In the genomic region with DNA sequence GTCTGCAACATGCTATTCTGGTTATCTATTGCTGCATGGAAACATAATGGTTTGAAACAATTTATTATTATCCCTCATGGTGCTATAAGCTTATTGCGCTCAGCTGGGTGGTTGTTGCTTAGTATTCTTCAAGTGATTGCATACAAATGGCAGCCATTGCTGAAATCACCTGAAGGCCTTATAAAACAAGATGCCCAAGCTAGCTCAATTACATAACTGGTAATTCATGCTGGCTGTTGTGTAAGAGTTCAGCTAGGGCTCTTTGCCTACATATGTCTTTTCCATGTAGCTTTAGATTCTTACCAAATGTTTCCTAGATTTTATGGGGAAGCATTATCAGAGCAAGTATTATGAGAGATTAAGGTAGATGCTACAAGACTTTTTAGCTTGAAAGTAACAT, we compare ENCODE assay signal across 1 cellular context.
TF ChIP-seq lines count a peak whose summit lies in the region.

No MANE protein-coding gene starts in this region.

TF ChIP-seq in GM23338, 12 proteins besides CTCF, POLR2A, EP300 and RAD21:
- no peak for TF ChIP-seq ZNF462 (CRISPR knock-in tag; IDR thresholded peaks at IDR 0.05)
- TF ChIP-seq JUNB (IDR thresholded peaks at IDR 0.05; ENCODE audit: unreplicated experiment) = no peak
- TF ChIP-seq, protein P1, sequence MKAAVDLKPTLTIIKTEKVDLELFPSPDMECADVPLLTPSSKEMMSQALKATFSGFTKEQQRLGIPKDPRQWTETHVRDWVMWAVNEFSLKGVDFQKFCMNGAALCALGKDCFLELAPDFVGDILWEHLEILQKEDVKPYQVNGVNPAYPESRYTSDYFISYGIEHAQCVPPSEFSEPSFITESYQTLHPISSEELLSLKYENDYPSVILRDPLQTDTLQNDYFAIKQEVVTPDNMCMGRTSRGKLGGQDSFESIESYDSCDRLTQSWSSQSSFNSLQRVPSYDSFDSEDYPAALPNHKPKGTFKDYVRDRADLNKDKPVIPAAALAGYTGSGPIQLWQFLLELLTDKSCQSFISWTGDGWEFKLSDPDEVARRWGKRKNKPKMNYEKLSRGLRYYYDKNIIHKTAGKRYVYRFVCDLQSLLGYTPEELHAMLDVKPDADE (IDR thresholded peaks at IDR 0.05) = no peak
- no peak for TF ChIP-seq EZH2phosphoT487 (IDR thresholded peaks at IDR 0.05; ENCODE audit: unreplicated experiment)
- no peak for TF ChIP-seq EZH2 (IDR thresholded peaks at IDR 0.05; ENCODE audit: low read depth, unreplicated experiment)
- TF ChIP-seq ZNF114 (CRISPR knock-in tag; IDR thresholded peaks at IDR 0.05) = no peak
- no peak for TF ChIP-seq STAT1 (IDR thresholded peaks at IDR 0.05; ENCODE audit: unreplicated experiment)
- TF ChIP-seq NANOG (IDR thresholded peaks at IDR 0.05; ENCODE audit: borderline replicate concordance) = no peak
- TF ChIP-seq ZNF331 (CRISPR knock-in tag; IDR thresholded peaks at IDR 0.05; ENCODE audit: low read depth) = no peak
- TF ChIP-seq CREB1 (CRISPR knock-in tag; IDR thresholded peaks at IDR 0.05; ENCODE audit: low read depth) = no peak
- TF ChIP-seq, protein P2, sequence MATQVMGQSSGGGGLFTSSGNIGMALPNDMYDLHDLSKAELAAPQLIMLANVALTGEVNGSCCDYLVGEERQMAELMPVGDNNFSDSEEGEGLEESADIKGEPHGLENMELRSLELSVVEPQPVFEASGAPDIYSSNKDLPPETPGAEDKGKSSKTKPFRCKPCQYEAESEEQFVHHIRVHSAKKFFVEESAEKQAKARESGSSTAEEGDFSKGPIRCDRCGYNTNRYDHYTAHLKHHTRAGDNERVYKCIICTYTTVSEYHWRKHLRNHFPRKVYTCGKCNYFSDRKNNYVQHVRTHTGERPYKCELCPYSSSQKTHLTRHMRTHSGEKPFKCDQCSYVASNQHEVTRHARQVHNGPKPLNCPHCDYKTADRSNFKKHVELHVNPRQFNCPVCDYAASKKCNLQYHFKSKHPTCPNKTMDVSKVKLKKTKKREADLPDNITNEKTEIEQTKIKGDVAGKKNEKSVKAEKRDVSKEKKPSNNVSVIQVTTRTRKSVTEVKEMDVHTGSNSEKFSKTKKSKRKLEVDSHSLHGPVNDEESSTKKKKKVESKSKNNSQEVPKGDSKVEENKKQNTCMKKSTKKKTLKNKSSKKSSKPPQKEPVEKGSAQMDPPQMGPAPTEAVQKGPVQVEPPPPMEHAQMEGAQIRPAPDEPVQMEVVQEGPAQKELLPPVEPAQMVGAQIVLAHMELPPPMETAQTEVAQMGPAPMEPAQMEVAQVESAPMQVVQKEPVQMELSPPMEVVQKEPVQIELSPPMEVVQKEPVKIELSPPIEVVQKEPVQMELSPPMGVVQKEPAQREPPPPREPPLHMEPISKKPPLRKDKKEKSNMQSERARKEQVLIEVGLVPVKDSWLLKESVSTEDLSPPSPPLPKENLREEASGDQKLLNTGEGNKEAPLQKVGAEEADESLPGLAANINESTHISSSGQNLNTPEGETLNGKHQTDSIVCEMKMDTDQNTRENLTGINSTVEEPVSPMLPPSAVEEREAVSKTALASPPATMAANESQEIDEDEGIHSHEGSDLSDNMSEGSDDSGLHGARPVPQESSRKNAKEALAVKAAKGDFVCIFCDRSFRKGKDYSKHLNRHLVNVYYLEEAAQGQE (IDR thresholded peaks at IDR 0.05; ENCODE audit: unreplicated experiment) = no peak
- no peak for TF ChIP-seq POLR2AphosphoS5 (IDR thresholded peaks at IDR 0.05; ENCODE audit: low read depth)
